Comparison of ENCODE assay signal across 8 cellular contexts in the genomic region with DNA sequence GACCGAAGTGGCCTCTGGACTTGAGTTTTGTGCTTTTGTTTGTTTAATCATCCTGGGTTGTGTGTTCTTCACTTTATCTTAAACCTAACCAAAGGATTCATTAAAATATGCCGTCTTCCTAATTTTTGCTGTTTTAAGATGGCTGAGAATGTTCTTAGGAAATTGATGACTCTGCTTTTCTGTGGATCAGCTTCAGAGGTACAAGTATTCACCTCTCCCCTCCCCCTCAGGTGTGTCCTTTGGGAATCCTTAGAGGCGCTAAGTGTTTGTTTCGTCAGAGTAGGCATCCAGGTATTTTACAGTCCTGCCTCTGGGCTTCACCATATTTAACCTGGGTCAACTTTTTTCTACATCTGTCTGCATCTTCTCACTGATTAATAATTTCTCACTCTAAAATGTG. TPM values are rescaled to one million over a fixed set of nuclear protein-coding genes. Genes with fewer than 3 reads are reported as not detected.
DNase-seq lines count a peak whose midpoint lies in the region; ATAC-seq and TF ChIP-seq lines count a peak whose summit lies in the region.

No MANE protein-coding gene starts in this region.

- POLR2A ChIA-PET in naive thymus-derived CD4-positive, alpha-beta T cell (lab: Charles Lee): interaction anchor here (0.7 to 1.8 kb wide), 5 partner anchors 10 to 83 kb away, joined by 3 to 5 read pairs (median 3); partner anchors contain the start of gene FAM221A

- H3K27me3 Mint-ChIP-seq in CD14-positive monocyte (ENCODE audit: low read depth in 3 of 3): peaks cover 9 to 22% (median 10%) of the 10 kb centered on the region in 3 donors
- H3K27me3 Mint-ChIP-seq in central memory CD8-positive, alpha-beta T cell: no peaks in the 10 kb centered on the region
- peaks cover 0 to 6% (median 4%) of the 10 kb centered on the region in 5 donors for H3K27me3 Mint-ChIP-seq in naive thymus-derived CD4-positive, alpha-beta T cell

- no peaks in the 10 kb centered on the region for H3K9me3 ChIP-seq in Karpas-422 (ENCODE audit: low read length)
- H3K9me3 ChIP-seq in naive thymus-derived CD4-positive, alpha-beta T cell (ENCODE audit: control insufficient read depth in 2 of 3, low read length in 3 of 3): no peaks in the 10 kb centered on the region

- peak overlapping the region; percentile 70 for H3K4me3 ChIP-seq in Karpas-422 (ENCODE audit: low read length)
- peak overlapping the region; percentile 93 for H3K4me3 ChIP-seq in naive thymus-derived CD4-positive, alpha-beta T cell (ENCODE audit: low read length)

- no peak overlapping the region for H3K27ac ChIP-seq in Karpas-422 (ENCODE audit: low read length)
- no peak overlapping the region for H3K27ac ChIP-seq in naive thymus-derived CD4-positive, alpha-beta T cell (ENCODE audit: low read depth, low read length)

- peak overlapping the region; percentile 83 to 92 for H3K4me3 Mint-ChIP-seq in CD14-positive monocyte
- peak overlapping the region; percentile 95 for H3K4me3 Mint-ChIP-seq in central memory CD8-positive, alpha-beta T cell
- H3K4me3 Mint-ChIP-seq in naive thymus-derived CD4-positive, alpha-beta T cell: peak overlapping the region; percentile 86 to 98 (median 94)

- H3K4me1 Mint-ChIP-seq in CD14-positive monocyte: peaks cover 26% of the 10 kb centered on the region
- peaks cover 40% of the 10 kb centered on the region for H3K4me1 Mint-ChIP-seq in central memory CD8-positive, alpha-beta T cell
- H3K4me1 Mint-ChIP-seq in naive thymus-derived CD4-positive, alpha-beta T cell: peaks cover 37 to 62% (median 46%) of the 10 kb centered on the region in 7 donors

- no peaks in the 10 kb centered on the region for H3K27me3 ChIP-seq in Karpas-422 (ENCODE audit: low read length)
- no peaks in the 10 kb centered on the region for H3K27me3 ChIP-seq in naive thymus-derived CD4-positive, alpha-beta T cell (ENCODE audit: control insufficient read depth in 2 of 2, insufficient read depth in 2 of 2, low read length in 2 of 2)

- ATAC-seq in central memory CD8-positive, alpha-beta T cell (replicated peaks; ENCODE audit: extremely low read depth, poor library complexity, severe bottlenecking): no peak
- no peak for ATAC-seq in naive thymus-derived CD4-positive, alpha-beta T cell

- peak overlapping the region; percentile 96 for H2AFZ ChIP-seq in Karpas-422 (ENCODE audit: low read length)

- intact Hi-C loops in CD14-positive monocyte (cut with micrococcal nuclease): loop anchor here (5.0 to 10.0 kb wide), 3 partner anchors 64 to 84 kb away; partner anchors contain the start of genes TRA2A (in 2 of the 2) and FAM221A (in 1 of the 2)
- intact Hi-C loops in naive thymus-derived CD4-positive, alpha-beta T cell (cut with micrococcal nuclease): loop anchor here (5.0 to 10.0 kb wide), 9 partner anchors 51 to 1584 kb away; partner anchors contain the start of genes CYCS (in 1 of the 2), HYCC1 (in 1 of the 2), IGF2BP3 (in 1 of the 2) and KLHL7 (in 1 of the 2)

- peak overlapping the region in 3 of 7 donors; percentile 60 to 89 (median 73) for H3K27ac Mint-ChIP-seq in CD14-positive monocyte
- H3K27ac Mint-ChIP-seq in central memory CD8-positive, alpha-beta T cell (ENCODE audit: low read depth): peak overlapping the region; percentile 84
- peak overlapping the region in 8 of 9 donors; percentile 48 to 86 (median 82) for H3K27ac Mint-ChIP-seq in naive thymus-derived CD4-positive, alpha-beta T cell

- no peaks in the 10 kb centered on the region for H3K36me3 ChIP-seq in Karpas-422 (ENCODE audit: insufficient read depth, low read length)
- peaks cover 0 to 4% (median 0%) of the 10 kb centered on the region in 3 experiments for H3K36me3 ChIP-seq in naive thymus-derived CD4-positive, alpha-beta T cell (ENCODE audit: control insufficient read depth in 2 of 3, insufficient read depth in 3 of 3, low read length in 3 of 3)

- peaks cover 0 to 5% (median 2%) of the 10 kb centered on the region in 7 donors for H3K9me3 Mint-ChIP-seq in CD14-positive monocyte
- H3K9me3 Mint-ChIP-seq in central memory CD8-positive, alpha-beta T cell: no peaks in the 10 kb centered on the region
- H3K9me3 Mint-ChIP-seq in naive thymus-derived CD4-positive, alpha-beta T cell: peaks cover 0 to 2% (median 0%) of the 10 kb centered on the region in 11 donors

- no peaks in the 10 kb centered on the region; the same call in 1 of the 2 replicates for H4K20me1 ChIP-seq in Karpas-422 (ENCODE audit: insufficient read depth, low read depth, low read length)

- H3K9ac ChIP-seq in Karpas-422 (ENCODE audit: low read length): peak overlapping the region; percentile 84

- DNase-seq in CD14-positive monocyte (ENCODE audit: low spot score) (no peak), Karpas-422 (no peak), NCI-H2196 treated with DMSO at 0.1 percent for 48 hours (lab: John Stamatoyannopoulos, UW; ENCODE audit: unreplicated experiment) (no peak), C1 segment of cervical spinal cord (lab: John Stamatoyannopoulos, UW) (no peak), ureter (ENCODE audit: low spot score) (no peak), ecto neural progenitor cell (ENCODE audit: low spot score) (no peak)
- no peak for DNase-seq in central memory CD8-positive, alpha-beta T cell (ENCODE audit: low spot score in 2 of 2)
- no peak for DNase-seq in naive thymus-derived CD4-positive, alpha-beta T cell

- TF ChIP-seq CTCF in CD14-positive monocyte (IDR thresholded peaks at IDR 0.05): no peak

- peaks cover 7 to 23% of the 10 kb centered on the region in 2 donors for H3K36me3 Mint-ChIP-seq in CD14-positive monocyte
- peaks cover 4% of the 10 kb centered on the region for H3K36me3 Mint-ChIP-seq in central memory CD8-positive, alpha-beta T cell (ENCODE audit: insufficient read depth)
- H3K36me3 Mint-ChIP-seq in naive thymus-derived CD4-positive, alpha-beta T cell: peaks cover 0 to 9% (median 0%) of the 10 kb centered on the region in 5 donors

- CTCF ChIA-PET in naive thymus-derived CD4-positive, alpha-beta T cell (lab: Charles Lee): interaction anchor here (0.7 to 1.6 kb wide), 6 partner anchors 9 to 115 kb away, joined by 3 to 4 read pairs (median 3); no protein-coding TSS in a partner anchor

- peaks cover 54% of the 10 kb centered on the region for H3K4me1 ChIP-seq in Karpas-422 (ENCODE audit: low read length)
- H3K4me1 ChIP-seq in naive thymus-derived CD4-positive, alpha-beta T cell (ENCODE audit: control insufficient read depth in 2 of 2, insufficient read depth in 2 of 2, low read length in 2 of 2): peaks cover 9 to 13% of the 10 kb centered on the region in 2 donors

- no peaks in the 10 kb centered on the region for H3K9me2 ChIP-seq in Karpas-422 (replicated peaks; ENCODE audit: insufficient read depth, low read length)

- no peaks in the 10 kb centered on the region for H3K79me2 ChIP-seq in Karpas-422 (ENCODE audit: low read length)

- peak overlapping the region; percentile 86 for H3K4me2 ChIP-seq in Karpas-422 (ENCODE audit: low read depth, low read length, poor library complexity, severe bottlenecking)

RNA-seq across cellular contexts. Expression of gene CCDC126, which starts 1.1 kb away (rescaled TPM):
- 10 to 100 TPM; 17.4 to 20.1 TPM for polyA plus RNA-seq in CD14-positive monocyte
- total RNA-seq in Karpas-422 (2014; rRNA removed; shearing (Covaris generic); ENCODE audit: low replicate concordance): 3.0 and 8.9 TPM in 2 replicates
- total RNA-seq in naive thymus-derived CD4-positive, alpha-beta T cell: 10 to 100 TPM in 3 of 5 experiments, 1 to 10 TPM in 2; 7.0 to 24.7 (median 17.1) TPM
- 10 to 100 TPM; 12.3 to 16.8 TPM for polyA plus RNA-seq in naive thymus-derived CD4-positive, alpha-beta T cell
- 9.6 TPM for total RNA-seq in ureter
